ENCODE assay signal across 23 cellular contexts in genomic region chr14:22097072-22097471, GRCh38.
DNase-seq lines count a peak whose midpoint lies in the region; ATAC-seq, FAIRE-seq and TF ChIP-seq lines count a peak whose summit lies in the region.
"Had no signal": no experiment of that assay in that cellular context is flagged by ENCODE, and none has a peak within 500 bp of the region (broad histone marks: within the 10 kb centered on the region; RNA-seq: fewer than 3 reads in every experiment).

No MANE protein-coding gene starts in this region.

- H3K36me3 ChIP-seq in vagina, result no peaks in the 10 kb centered on the region
- no peaks in the 10 kb centered on the region for H3K36me3 ChIP-seq in kidney (ENCODE audit: control insufficient read depth in 1 of 2, insufficient read depth in 2 of 2, low read length in 2 of 2)
- no peaks in the 10 kb centered on the region for H3K36me3 ChIP-seq in prostate gland
- H3K36me3 ChIP-seq: cardiac muscle cell, spleen had no signal

- CTCF ChIA-PET in activated CD8-positive, alpha-beta T cell treated with anti-CD3 and anti-CD28 coated beads for 36 hours (lab: Charles Lee), result interaction anchor here (1.2 to 2.7 kb wide), 7 partner anchors 11 to 473 kb away, joined by 3 to 12 read pairs (median 8); no protein-coding TSS in a partner anchor

- no peak overlapping the region for H3K9ac ChIP-seq in kidney (ENCODE audit: low read length in 2 of 2)
- H3K9ac ChIP-seq: SK-N-SH had no signal

- POLR2A ChIA-PET in activated CD8-positive, alpha-beta T cell treated with anti-CD3 and anti-CD28 coated beads for 36 hours (lab: Charles Lee), result interaction anchor here (1.0 to 1.2 kb wide), 2 partner anchors 409 to 431 kb away, joined by 3 read pairs; no protein-coding TSS in a partner anchor

- H3K27ac ChIP-seq in vagina, result peak overlapping the region; percentile 71
- no peak overlapping the region for H3K27ac ChIP-seq in kidney (ENCODE audit: low read depth in 2 of 2, low read length in 2 of 2)
- H3K27ac ChIP-seq in prostate gland, result no peak overlapping the region
- H3K27ac ChIP-seq: cardiac muscle cell had no signal

- no peaks in the 10 kb centered on the region for H3K27me3 Mint-ChIP-seq in activated naive CD4-positive, alpha-beta T cell treated with anti-CD3 and anti-CD28 coated beads, Interleukin-2, amount 50 U/mL, for 24 hours
- no peaks in the 10 kb centered on the region for H3K27me3 Mint-ChIP-seq in activated CD8-positive, alpha-beta T cell treated with anti-CD3 and anti-CD28 coated beads for 36 hours

- H3K9me3 Mint-ChIP-seq in activated naive CD4-positive, alpha-beta T cell treated with anti-CD3 and anti-CD28 coated beads, Interleukin-2, amount 50 U/mL, for 24 hours, result no peaks in the 10 kb centered on the region
- H3K9me3 Mint-ChIP-seq in activated naive CD4-positive, alpha-beta T cell treated with anti-CD3 and anti-CD28 coated beads, Interleukin-2, amount 50 U/mL, for 72 hours, result no peaks in the 10 kb centered on the region
- H3K9me3 Mint-ChIP-seq in activated CD8-positive, alpha-beta T cell treated with anti-CD3 and anti-CD28 coated beads for 36 hours, result no peaks in the 10 kb centered on the region

- peaks cover 45% of the 10 kb centered on the region for H3K4me1 Mint-ChIP-seq in activated naive CD4-positive, alpha-beta T cell treated with anti-CD3 and anti-CD28 coated beads, Interleukin-2, amount 50 U/mL, for 24 hours
- peaks cover 49% of the 10 kb centered on the region for H3K4me1 Mint-ChIP-seq in activated CD8-positive, alpha-beta T cell treated with anti-CD3 and anti-CD28 coated beads for 36 hours (ENCODE audit: low read depth)

- H3K4me1 ChIP-seq in vagina (peaks cover 20% of the 10 kb centered on the region), kidney (ENCODE audit: control insufficient read depth in 1 of 2, insufficient read depth in 1 of 2, low read depth in 1 of 2, low read length in 2 of 2) (no peaks in the 10 kb centered on the region), prostate gland (replicated peaks) (no peaks in the 10 kb centered on the region)

- no peak for FAIRE-seq in kidney (lab: Jason Lieb, UNC)
- FAIRE-seq: islet of Langerhans had no signal

- TF ChIP-seq POLR2A in vagina (IDR thresholded peaks at IDR 0.05) (no peak), prostate gland (IDR thresholded peaks at IDR 0.05) (no peak)

- H3K4me3 Mint-ChIP-seq in activated naive CD4-positive, alpha-beta T cell treated with anti-CD3 and anti-CD28 coated beads, Interleukin-2, amount 50 U/mL, for 24 hours, result peak overlapping the region; percentile 72
- H3K4me3 Mint-ChIP-seq in activated CD8-positive, alpha-beta T cell treated with anti-CD3 and anti-CD28 coated beads for 36 hours, result peak overlapping the region; percentile 62
- H3K4me3 Mint-ChIP-seq: memory B cell had no signal

- WGBS in prostate gland, result 33% methylated on average over 5 of the region's 5 CpGs

- H3K36me3 Mint-ChIP-seq in activated naive CD4-positive, alpha-beta T cell treated with anti-CD3 and anti-CD28 coated beads, Interleukin-2, amount 50 U/mL, for 24 hours, result no peaks in the 10 kb centered on the region
- no peaks in the 10 kb centered on the region for H3K36me3 Mint-ChIP-seq in activated naive CD4-positive, alpha-beta T cell treated with anti-CD3 and anti-CD28 coated beads, Interleukin-2, amount 50 U/mL, for 72 hours
- no peaks in the 10 kb centered on the region for H3K36me3 Mint-ChIP-seq in activated CD8-positive, alpha-beta T cell treated with anti-CD3 and anti-CD28 coated beads for 36 hours (ENCODE audit: low read depth)
- H3K36me3 Mint-ChIP-seq: memory B cell had no signal

- ATAC-seq in activated naive CD4-positive, alpha-beta T cell treated with anti-CD3 and anti-CD28 coated beads, Interleukin-2, amount 50 U/mL, for 72 hours, result no peak
- ATAC-seq in activated CD8-positive, alpha-beta T cell treated with anti-CD3 and anti-CD28 coated beads for 36 hours, result no peak
- peak; percentile 75 for ATAC-seq in left ventricle myocardium superior
- ATAC-seq in GM19328 (IDR thresholded peaks at IDR 0.05; ENCODE audit: unreplicated experiment), result no peak
- ATAC-seq: HCT116, PC-3 had no signal

- H3K9me3 ChIP-seq in vagina (no peaks in the 10 kb centered on the region), kidney (ENCODE audit: control insufficient read depth in 1 of 2, low read length in 2 of 2) (no peaks in the 10 kb centered on the region), prostate gland (no peaks in the 10 kb centered on the region)
- H3K9me3 ChIP-seq: SK-N-SH, spleen had no signal

- DNase-seq in activated naive CD4-positive, alpha-beta T cell treated with anti-CD3 and anti-CD28 coated beads, Interleukin-2, amount 50 U/mL, for 72 hours (ENCODE audit: low spot score in 2 of 2), result no peak
- DNase-seq in activated CD8-positive, alpha-beta T cell treated with anti-CD3 and anti-CD28 coated beads for 36 hours, result no peak
- no peak for DNase-seq in left ventricle myocardium superior
- DNase-seq in vagina (ENCODE audit: extremely low spot score in 2 of 2), result no peak
- DNase-seq in kidney, result no peak
- no peak for DNase-seq in prostate gland (ENCODE audit: low spot score)
- DNase-seq: activated CD8-positive, alpha-beta memory T cell treated with anti-CD3 and anti-CD28 coated beads for 24 hours; activated naive CD4-positive, alpha-beta T cell; COR-L47; KBM-7; NCI-H1092 treated with DMSO at 0.1 percent for 48 hours; NCI-H2081 treated with DMSO at 0.1 percent for 48 hours; NCI-H526; PC-3; SK-N-SH; spleen had no signal

- intact Hi-C loops in activated CD8-positive, alpha-beta T cell treated with anti-CD3 and anti-CD28 coated beads for 36 hours (cut with micrococcal nuclease), result no loop called here
- intact Hi-C loops in left ventricle myocardium superior (cut with micrococcal nuclease) (no loop called here), vagina (cut with DNase I) (no loop called here), kidney (cut with DNase I) (no loop called here), prostate gland (cut with DNase I) (no loop called here)

- H3K27ac Mint-ChIP-seq in activated naive CD4-positive, alpha-beta T cell treated with anti-CD3 and anti-CD28 coated beads, Interleukin-2, amount 50 U/mL, for 24 hours, result peak overlapping the region; percentile 96
- peak overlapping the region in 1 of 2 donors; percentile 83 for H3K27ac Mint-ChIP-seq in activated naive CD4-positive, alpha-beta T cell treated with anti-CD3 and anti-CD28 coated beads, Interleukin-2, amount 50 U/mL, for 72 hours
- peak overlapping the region; percentile 92 for H3K27ac Mint-ChIP-seq in activated CD8-positive, alpha-beta T cell treated with anti-CD3 and anti-CD28 coated beads for 36 hours
- H3K27ac Mint-ChIP-seq: memory B cell, progenitor cell of endocrine pancreas had no signal

- no peak for TF ChIP-seq CTCF in activated CD8-positive, alpha-beta T cell treated with anti-CD3 and anti-CD28 coated beads for 36 hours (IDR thresholded peaks at IDR 0.05)
- TF ChIP-seq CTCF in vagina (IDR thresholded peaks at IDR 0.05) (no peak), kidney (IDR thresholded peaks at IDR 0.05; ENCODE audit: borderline replicate concordance, extremely low read depth, insufficient read depth) (no peak), prostate gland (IDR thresholded peaks at IDR 0.05) (no peak)

- H3K27me3 ChIP-seq in vagina (no peaks in the 10 kb centered on the region), prostate gland (replicated peaks; ENCODE audit: insufficient read depth) (no peaks in the 10 kb centered on the region)
- H3K27me3 ChIP-seq: spleen had no signal

- H3K4me3 ChIP-seq in vagina (no peak overlapping the region), kidney (ENCODE audit: low read length in 2 of 2) (no peak overlapping the region), prostate gland (no peak overlapping the region)
- H3K4me3 ChIP-seq: cardiac muscle cell had no signal
